Comparison of ENCODE assay signal across 26 cellular contexts in genomic region chr3:98483626-98484025, GRCh38. TPM values are rescaled to one million over a fixed set of nuclear protein-coding genes. Genes with fewer than 3 reads are reported as not detected.
DNase-seq lines count a peak whose midpoint lies in the region; ATAC-seq and TF ChIP-seq lines count a peak whose summit lies in the region.
"Had no signal": no experiment of that assay in that cellular context is flagged by ENCODE, and none has a peak within 500 bp of the region (broad histone marks: within the 10 kb centered on the region; RNA-seq: fewer than 3 reads in every experiment).

No MANE protein-coding gene starts in this region.

- H2AFZ ChIP-seq in PC-9: peak overlapping the region; percentile 59

- intact Hi-C loops in MCF 10A (cut with micrococcal nuclease) (loop anchor here (2.0 kb wide), 1 partner anchor 29 kb away; no protein-coding TSS in a partner anchor), breast epithelium (cut with DNase I; ENCODE audit: low total_unique reads) (no loop called here), PC-9 (cut with micrococcal nuclease; ENCODE audit: unreplicated experiment) (loop anchor here (1.0 to 2.0 kb wide), 3 partner anchors 30 to 109 kb away; partner anchors contain the start of genes CLDND1 and CPOX), tibial artery (cut with DNase I; ENCODE audit: low total_unique reads) (no loop called here)

- POLR2A ChIA-PET in MCF 10A (lab: Yijun Ruan, JAX): interaction anchor here (0.6 to 3.2 kb wide), 7 partner anchors 27 to 210 kb away, joined by 3 to 17 read pairs (median 4); partner anchors contain the start of gene CLDND1
- POLR2A ChIA-PET in PC-9 (lab: Charles Lee; ENCODE audit: unreplicated experiment): interaction anchor here (0.6 to 0.8 kb wide), 5 partner anchors 28 to 243 kb away, joined by 3 to 5 read pairs (median 4); no protein-coding TSS in a partner anchor
- POLR2A ChIA-PET in naive thymus-derived CD8-positive, alpha-beta T cell (lab: Charles Lee): no interaction called here

- H3K27ac Mint-ChIP-seq in MCF 10A (ENCODE audit: low read depth, unreplicated experiment): peak overlapping the region; percentile 97
- H3K27ac Mint-ChIP-seq in naive thymus-derived CD8-positive, alpha-beta T cell: no peak overlapping the region
- H3K27ac Mint-ChIP-seq: CD4-positive, alpha-beta T cell had no signal

- no peak for TF ChIP-seq CTCF in MCF 10A (IDR thresholded peaks at IDR 0.05; ENCODE audit: unreplicated experiment)
- TF ChIP-seq CTCF in breast epithelium (IDR thresholded peaks at IDR 0.05): no peak
- TF ChIP-seq CTCF in PC-9 (conservative IDR thresholded peaks at IDR 0.05): no peak
- TF ChIP-seq CTCF in fibroblast of the aortic adventitia (IDR thresholded peaks at IDR 0.05; ENCODE audit: insufficient read depth, low read length): no peak
- no peak for TF ChIP-seq CTCF in tibial artery (IDR thresholded peaks at IDR 0.05)
- TF ChIP-seq CTCF in right atrium auricular region (IDR thresholded peaks at IDR 0.05): no peak

- peaks cover 36% of the 10 kb centered on the region for H3K9me3 Mint-ChIP-seq in MCF 10A (ENCODE audit: unreplicated experiment)
- H3K9me3 Mint-ChIP-seq in naive thymus-derived CD8-positive, alpha-beta T cell: peaks cover 11 to 68% (median 56%) of the 10 kb centered on the region in 9 donors

- no peak overlapping the region for H3K4me3 Mint-ChIP-seq in MCF 10A (ENCODE audit: unreplicated experiment)
- no peak overlapping the region for H3K4me3 Mint-ChIP-seq in naive thymus-derived CD8-positive, alpha-beta T cell
- H3K4me3 Mint-ChIP-seq: CD4-positive, alpha-beta T cell had no signal

- H3K9me3 ChIP-seq in breast epithelium (peaks cover 26 to 48% of the 10 kb centered on the region in 2 donors), PC-9 (ENCODE audit: insufficient read depth, low read depth) (no peaks in the 10 kb centered on the region; the same call in 1 of the 2 replicates), tibial artery (peaks cover 4 to 77% (median 26%) of the 10 kb centered on the region in 3 donors), right atrium auricular region (peaks cover 0 to 40% of the 10 kb centered on the region in 2 donors)

- H4K20me1 ChIP-seq in PC-9 (ENCODE audit: insufficient read depth): no peaks in the 10 kb centered on the region
- H4K20me1 ChIP-seq: BLaER1 had no signal

- no peak for TF ChIP-seq POLR2A in breast epithelium (IDR thresholded peaks at IDR 0.05)

- ATAC-seq in naive thymus-derived CD8-positive, alpha-beta T cell: no peak
- ATAC-seq: SK-N-SH treated with all-trans-retinoic acid at 6 μM for 48 hours had no signal

- CTCF ChIA-PET in MCF 10A (lab: Yijun Ruan, JAX) (interaction anchor here (0.6 to 2.0 kb wide), 14 partner anchors 28 to 572 kb away, joined by 3 to 7 read pairs (median 4); no protein-coding TSS in a partner anchor), PC-9 (lab: Charles Lee) (interaction anchor here (0.7 kb wide), 1 partner anchor 21 kb away, joined by 3 read pairs; no protein-coding TSS in a partner anchor)

- no peaks in the 10 kb centered on the region for H3K36me3 ChIP-seq in breast epithelium
- no peaks in the 10 kb centered on the region for H3K36me3 ChIP-seq in PC-9 (ENCODE audit: low read depth)
- peaks cover 0 to 9% (median 0%) of the 10 kb centered on the region in 3 donors for H3K36me3 ChIP-seq in tibial artery
- H3K36me3 ChIP-seq in right atrium auricular region: no peaks in the 10 kb centered on the region
- H3K36me3 ChIP-seq: BLaER1 had no signal

- H3K27me3 ChIP-seq in breast epithelium: no peaks in the 10 kb centered on the region
- H3K27me3 ChIP-seq in PC-9 (ENCODE audit: insufficient read depth, low read depth): no peaks in the 10 kb centered on the region
- no peaks in the 10 kb centered on the region for H3K27me3 ChIP-seq in tibial artery
- H3K27me3 ChIP-seq in right atrium auricular region: no peaks in the 10 kb centered on the region
- H3K27me3 ChIP-seq: BLaER1 had no signal

- H3F3A ChIP-seq in PC-9 (ENCODE audit: insufficient read depth, low read depth): peaks cover 24% of the 10 kb centered on the region

- peak overlapping the region; percentile 71 for H3K4me2 ChIP-seq in PC-9
- H3K4me2 ChIP-seq: BLaER1 had no signal

- H3K4me1 Mint-ChIP-seq in MCF 10A (ENCODE audit: insufficient read depth, unreplicated experiment): peaks cover 18% of the 10 kb centered on the region
- no peaks in the 10 kb centered on the region for H3K4me1 Mint-ChIP-seq in naive thymus-derived CD8-positive, alpha-beta T cell

- no TSS peak for BruUV-seq in MCF 10A (replicated peaks; lab: Mats Ljungman, UMichigan)
- BruUV-seq in PC-9 (replicated peaks; lab: Mats Ljungman, UMichigan): TSS peak; percentile 83

- H3K79me2 ChIP-seq in PC-9 (ENCODE audit: low read depth): no peaks in the 10 kb centered on the region

- no peak overlapping the region for H3K4me3 ChIP-seq in breast epithelium
- H3K4me3 ChIP-seq in PC-9: peak overlapping the region; percentile 35
- no peak overlapping the region for H3K4me3 ChIP-seq in fibroblast of the aortic adventitia (ENCODE audit: low read depth, low read length)
- no peak overlapping the region for H3K4me3 ChIP-seq in tibial artery
- no peak overlapping the region for H3K4me3 ChIP-seq in right atrium auricular region
- H3K4me3 ChIP-seq: BLaER1 had no signal

- DNase-seq in MCF 10A (ENCODE audit: unreplicated experiment) (no peak), breast epithelium (ENCODE audit: low spot score in 2 of 2) (no peak), PC-9 (peak in 1 of 2 experiments; percentile 52), fibroblast of the aortic adventitia (ENCODE audit: low read depth) (peak; percentile 10), cortex of kidney (lab: John Stamatoyannopoulos, UW) (no peak), tibial artery (no peak), right atrium auricular region (ENCODE audit: low spot score) (no peak)
- DNase-seq in naive thymus-derived CD8-positive, alpha-beta T cell: no peak
- DNase-seq: ACHN; CD4-positive, alpha-beta T cell; COR-L47; GOT3; HCEC 1CT; KG1; NCI-H1105; NCI-H146; NCI-H2029; NCI-H345; NCI-H524 treated with DMSO at 0.1 percent for 48 hours; NCI-H82 had no signal

- no peaks in the 10 kb centered on the region for H3K9me2 ChIP-seq in PC-9 (ENCODE audit: insufficient read depth)

- H3K27me3 Mint-ChIP-seq in MCF 10A (ENCODE audit: insufficient read depth, unreplicated experiment): no peaks in the 10 kb centered on the region
- peaks cover 12 to 28% (median 18%) of the 10 kb centered on the region in 5 donors for H3K27me3 Mint-ChIP-seq in naive thymus-derived CD8-positive, alpha-beta T cell

- H3K4me1 ChIP-seq in breast epithelium (no peaks in the 10 kb centered on the region), PC-9 (replicated peaks; ENCODE audit: insufficient read depth) (peaks cover 30% of the 10 kb centered on the region), tibial artery (no peaks in the 10 kb centered on the region), right atrium auricular region (no peaks in the 10 kb centered on the region)
- H3K4me1 ChIP-seq: BLaER1 had no signal

- no peaks in the 10 kb centered on the region for H3K36me3 Mint-ChIP-seq in MCF 10A (ENCODE audit: insufficient read depth, unreplicated experiment)
- H3K36me3 Mint-ChIP-seq in naive thymus-derived CD8-positive, alpha-beta T cell: peaks cover 6 to 68% (median 21%) of the 10 kb centered on the region in 3 donors

- H3K27ac ChIP-seq in breast epithelium (no peak overlapping the region), PC-9 (peak overlapping the region; percentile 94), tibial artery (no peak overlapping the region), right atrium auricular region (no peak overlapping the region)
- H3K27ac ChIP-seq: 22Rv1, BLaER1, RWPE1 had no signal

RNA-seq across cellular contexts. Expression of gene OR5K2, which starts 13.9 kb away (rescaled TPM):
- total RNA-seq in MCF 10A (2022) (not detected in 2 replicates), breast epithelium (not detected), PC-9 (2021) (not detected in 2 replicates), fibroblast of the aortic adventitia (ENCODE audit: low replicate concordance) (not detected in 2 replicates), right atrium auricular region (not detected)
- not detected for total RNA-seq in naive thymus-derived CD8-positive, alpha-beta T cell
- polyA plus RNA-seq in naive thymus-derived CD8-positive, alpha-beta T cell: not detected
- total RNA-seq: CD4-positive, alpha-beta T cell; G401; HT1080 had no signal

RNA-seq across cellular contexts. Expression of gene OR5K1, which starts 20.6 kb away (rescaled TPM):
- not detected in 2 replicates for total RNA-seq in MCF 10A (2022)
- total RNA-seq in breast epithelium: not detected
- total RNA-seq in PC-9 (2021): not detected in 2 replicates
- 0.57 TPM in 1 of 2 replicates, not detected in the other for total RNA-seq in fibroblast of the aortic adventitia (ENCODE audit: low replicate concordance)
- total RNA-seq in naive thymus-derived CD8-positive, alpha-beta T cell: not detected
- not detected for polyA plus RNA-seq in naive thymus-derived CD8-positive, alpha-beta T cell
- total RNA-seq in right atrium auricular region: not detected
- total RNA-seq: CD4-positive, alpha-beta T cell; G401; HT1080 had no signal

RNA-seq across cellular contexts. Expression of gene CLDND1, which starts 39.1 kb away (rescaled TPM):
- total RNA-seq in MCF 10A (2022): 128 and 173 TPM in 2 replicates
- total RNA-seq in breast epithelium: 100 to 1,000 TPM; 113 to 121 (median 114) TPM
- 143 and 152 TPM in 2 replicates for total RNA-seq in PC-9 (2021)
- 65.2 and 88.0 TPM in 2 replicates for total RNA-seq in fibroblast of the aortic adventitia (ENCODE audit: low replicate concordance)
- total RNA-seq in naive thymus-derived CD8-positive, alpha-beta T cell: 100 to 1,000 TPM; 159 to 176 TPM
- 10 to 100 TPM; 41.9 to 78.4 (median 49.1) TPM for polyA plus RNA-seq in naive thymus-derived CD8-positive, alpha-beta T cell
- 100 to 1,000 TPM; 138 to 152 TPM for total RNA-seq in right atrium auricular region

RNA-seq across cellular contexts. Expression of gene GPR15, which starts 48.2 kb away (rescaled TPM):
- not detected in 2 replicates for total RNA-seq in MCF 10A (2022)
- 1 to 10 TPM in 1 of 3 donors, under 1 TPM in 1, not detected in 1; 0.59 to 1.6 TPM for total RNA-seq in breast epithelium
- total RNA-seq in PC-9 (2021): not detected in 2 replicates
- not detected in 2 replicates for total RNA-seq in fibroblast of the aortic adventitia (ENCODE audit: low replicate concordance)
- 10 to 100 TPM in 1 of 2 experiments, 1 to 10 TPM in 1; 9.1 to 10.8 TPM for total RNA-seq in naive thymus-derived CD8-positive, alpha-beta T cell
- 1 to 10 TPM in 1 of 3 donors, under 1 TPM in 2; 0.41 to 2.0 (median 0.48) TPM for polyA plus RNA-seq in naive thymus-derived CD8-positive, alpha-beta T cell
- not detected for total RNA-seq in right atrium auricular region
- total RNA-seq: G401, HT1080 had no signal

Comparison
In these comparisons a context has a peak if more than half of its experiments do, and no peak if none do; other contexts are left out.
1. intact Hi-C loops: an anchor here in MCF 10A (2.0 kb wide) and PC-9 (1.0 to 2.0 kb wide); none called in breast epithelium and tibial artery.